Comparison of ENCODE assay signal across 27 cellular contexts in genomic region chr10:6364893-6365292, GRCh38.
DNase-seq lines count a peak whose midpoint lies in the region; ATAC-seq and TF ChIP-seq lines count a peak whose summit lies in the region.
"Had no signal": no experiment of that assay in that cellular context is flagged by ENCODE, and none has a peak within 500 bp of the region (broad histone marks: within the 10 kb centered on the region; RNA-seq: fewer than 3 reads in every experiment).

No MANE protein-coding gene starts in this region.

- WGBS in thyroid gland, 2 donors = 25 to 32% methylated on average over 3 of the region's 3 CpGs

- H3K36me3 Mint-ChIP-seq in activated T-helper 2 cell treated with anti-CD3 and anti-CD28 coated beads, Interferon-gamma antibody, Interleukin-2, Interleukin-4, amounts not matched to agents 10 μg/mL and 5 μg/mL and 100 μg/mL, durations not matched to agents 14 hours and 24 hours and 36 hours (ENCODE audit: low read depth) = peaks cover 38% of the 10 kb centered on the region
- H3K36me3 Mint-ChIP-seq: type B pancreatic cell had no signal

- no peak overlapping the region for H3K27ac Mint-ChIP-seq in activated T-helper 2 cell treated with anti-CD3 and anti-CD28 coated beads, Interferon-gamma antibody, Interleukin-2, Interleukin-4, amounts not matched to agents 10 μg/mL and 5 μg/mL and 100 μg/mL, durations not matched to agents 14 hours and 24 hours and 36 hours
- H3K27ac Mint-ChIP-seq: activated CD8-positive, alpha-beta T cell treated with anti-CD3 and anti-CD28 coated beads for 36 hours; CD8-positive, alpha-beta T cell; nephron progenitor cell; stimulated activated naive CD8-positive, alpha-beta T cell treated with anti-CD3 and anti-CD28 coated beads, Interleukin-15, amount 100 ng/mL, for 72 hours; type B pancreatic cell had no signal

- H3K4me3 ChIP-seq in right atrium auricular region (no peak overlapping the region), thyroid gland (replicated peaks in 1 of 3) (no peak overlapping the region)
- H3K4me3 ChIP-seq: esophagus squamous epithelium, GM23248 had no signal

- intact Hi-C loops in Right ventricle myocardium inferior (cut with DNase I) = no loop called here
- intact Hi-C loops in thyroid gland (cut with DNase I) = no loop called here
- intact Hi-C loops in activated T-helper 2 cell treated with anti-CD3 and anti-CD28 coated beads, Interferon-gamma antibody, Interleukin-2, Interleukin-4, amounts not matched to agents 10 μg/mL and 5 μg/mL and 100 μg/mL, durations not matched to agents 14 hours and 24 hours and 36 hours (cut with micrococcal nuclease) = no loop called here

- peaks cover 0 to 18% of the 10 kb centered on the region in 2 donors for H3K9me3 ChIP-seq in right atrium auricular region
- H3K9me3 ChIP-seq in thyroid gland = no peaks in the 10 kb centered on the region
- H3K9me3 ChIP-seq: esophagus squamous epithelium had no signal

- ATAC-seq in Right ventricle myocardium inferior = peak; percentile 86
- no peak for ATAC-seq in GM19463 (IDR thresholded peaks at IDR 0.05; ENCODE audit: unreplicated experiment)
- ATAC-seq: activated CD8-positive, alpha-beta T cell treated with anti-CD3 and anti-CD28 coated beads for 36 hours; CD8-positive, alpha-beta T cell; stimulated activated naive CD8-positive, alpha-beta T cell treated with anti-CD3 and anti-CD28 coated beads, Interleukin-15, amount 100 ng/mL, for 72 hours had no signal

- no peak for TF ChIP-seq POLR2A in thyroid gland (IDR thresholded peaks at IDR 0.05)

- H3K4me3 Mint-ChIP-seq in activated T-helper 2 cell treated with anti-CD3 and anti-CD28 coated beads, Interferon-gamma antibody, Interleukin-2, Interleukin-4, amounts not matched to agents 10 μg/mL and 5 μg/mL and 100 μg/mL, durations not matched to agents 14 hours and 24 hours and 36 hours (ENCODE audit: low read depth) = no peak overlapping the region
- H3K4me3 Mint-ChIP-seq: activated CD8-positive, alpha-beta T cell treated with anti-CD3 and anti-CD28 coated beads for 36 hours; CD8-positive, alpha-beta T cell; nephron progenitor cell; stimulated activated naive CD8-positive, alpha-beta T cell treated with anti-CD3 and anti-CD28 coated beads, Interleukin-15, amount 100 ng/mL, for 72 hours; type B pancreatic cell had no signal

- no peaks in the 10 kb centered on the region for H3K4me1 Mint-ChIP-seq in activated T-helper 2 cell treated with anti-CD3 and anti-CD28 coated beads, Interferon-gamma antibody, Interleukin-2, Interleukin-4, amounts not matched to agents 10 μg/mL and 5 μg/mL and 100 μg/mL, durations not matched to agents 14 hours and 24 hours and 36 hours (ENCODE audit: low read depth)
- H3K4me1 Mint-ChIP-seq: nephron progenitor cell; stimulated activated naive CD8-positive, alpha-beta T cell treated with anti-CD3 and anti-CD28 coated beads, Interleukin-15, amount 100 ng/mL, for 72 hours had no signal

- H3K9me3 Mint-ChIP-seq in activated T-helper 2 cell treated with anti-CD3 and anti-CD28 coated beads, Interferon-gamma antibody, Interleukin-2, Interleukin-4, amounts not matched to agents 10 μg/mL and 5 μg/mL and 100 μg/mL, durations not matched to agents 14 hours and 24 hours and 36 hours = peaks cover 23% of the 10 kb centered on the region

- H3K27me3 ChIP-seq in right atrium auricular region (no peaks in the 10 kb centered on the region), thyroid gland (no peaks in the 10 kb centered on the region)
- H3K27me3 ChIP-seq: esophagus squamous epithelium had no signal

- H3K4me1 ChIP-seq in right atrium auricular region = peaks cover 0 to 4% of the 10 kb centered on the region in 2 donors
- peaks cover 4 to 8% of the 10 kb centered on the region in 2 donors for H3K4me1 ChIP-seq in thyroid gland

- DNase-seq in Right ventricle myocardium inferior (ENCODE audit: missing footprints) (no peak), right atrium auricular region (ENCODE audit: low spot score) (no peak), islet precursor cell (peak; percentile 52), thyroid gland (peak; percentile 28 to 30), NCI-H69 (lab: John Stamatoyannopoulos, UW) (no peak)
- no peak for DNase-seq in activated T-helper 2 cell treated with anti-CD3 and anti-CD28 coated beads, Interferon-gamma antibody, Interleukin-2, Interleukin-4, amounts not matched to agents 10 μg/mL and 5 μg/mL and 100 μg/mL, durations not matched to agents 14 hours and 24 hours and 36 hours (ENCODE audit: low spot score)
- DNase-seq: activated CD8-positive, alpha-beta T cell treated with anti-CD3 and anti-CD28 coated beads for 36 hours; activated gamma-delta T cell; activated T-cell treated with anti-CD3 and anti-CD28 coated beads for 4 hours; AML-193; CD8-positive, alpha-beta T cell; cortex of kidney; DMS53; esophagus squamous epithelium; GM23248; hypothalamus; Karpas-422; NCI-H1694; NCI-H226; NCI-H748 treated with DMSO at 0.1 percent for 48 hours; nephron progenitor cell; posterior cingulate gyrus; stimulated activated naive CD8-positive, alpha-beta T cell treated with anti-CD3 and anti-CD28 coated beads, Interleukin-15, amount 100 ng/mL, for 72 hours; T-helper 9 cell had no signal

- no peaks in the 10 kb centered on the region for H3K27me3 Mint-ChIP-seq in activated T-helper 2 cell treated with anti-CD3 and anti-CD28 coated beads, Interferon-gamma antibody, Interleukin-2, Interleukin-4, amounts not matched to agents 10 μg/mL and 5 μg/mL and 100 μg/mL, durations not matched to agents 14 hours and 24 hours and 36 hours (ENCODE audit: low read depth)
- H3K27me3 Mint-ChIP-seq: activated CD8-positive, alpha-beta T cell treated with anti-CD3 and anti-CD28 coated beads for 36 hours; stimulated activated naive CD8-positive, alpha-beta T cell treated with anti-CD3 and anti-CD28 coated beads, Interleukin-15, amount 100 ng/mL, for 72 hours had no signal

- no peak overlapping the region for H3K27ac ChIP-seq in right atrium auricular region
- H3K27ac ChIP-seq in VCaP = peak overlapping the region; percentile 93
- H3K27ac ChIP-seq in thyroid gland = no peak overlapping the region
- H3K27ac ChIP-seq: GM23248 had no signal

- no peak for TF ChIP-seq CTCF in right atrium auricular region (IDR thresholded peaks at IDR 0.05)
- no peak for TF ChIP-seq CTCF in VCaP (conservative IDR thresholded peaks at IDR 0.05)
- TF ChIP-seq CTCF in thyroid gland (IDR thresholded peaks at IDR 0.05) = no peak

- H3K36me3 ChIP-seq in right atrium auricular region = no peaks in the 10 kb centered on the region
- H3K36me3 ChIP-seq in thyroid gland = no peaks in the 10 kb centered on the region
- H3K36me3 ChIP-seq: esophagus squamous epithelium had no signal

Comparison
In these comparisons a context has a peak if more than half of its experiments do, and no peak if none do; other contexts are left out.
1. DNase-seq: peak in islet precursor cell (single experiment) and thyroid gland (2 of 2); none in Right ventricle myocardium inferior (single experiment), right atrium auricular region (single experiment), NCI-H69 (single experiment) and activated T-helper 2 cell treated with anti-CD3 and anti-CD28 coated beads, Interferon-gamma antibody, Interleukin-2, Interleukin-4, amounts not matched to agents 10 μg/mL and 5 μg/mL and 100 μg/mL, durations not matched to agents 14 hours and 24 hours and 36 hours (single experiment).